ENCODE assay signal across 8 cellular contexts in genomic region chr2:226031078-226031937, GRCh38.
A peak's percentile ranks its signal among the peaks of the same experiment; 100 is the strongest.
DNase-seq lines count a peak whose midpoint lies in the region; TF ChIP-seq lines count a peak whose summit lies in the region.

No MANE protein-coding gene starts in this region.

- peak; percentile 42 to 45 for TF ChIP-seq RAD21 in liver (IDR thresholded peaks at IDR 0.05)

- intact Hi-C loops in activated naive CD4-positive, alpha-beta T cell treated with anti-CD3 and anti-CD28 coated beads for 36 hours (cut with micrococcal nuclease), result loop anchor here (1.0 to 10.0 kb wide), 3 partner anchors 14 to 759 kb away; no protein-coding TSS in a partner anchor

- no peaks in the 10 kb centered on the region for H3K9me3 Mint-ChIP-seq in activated naive CD4-positive, alpha-beta T cell treated with anti-CD3 and anti-CD28 coated beads for 36 hours
- no peaks in the 10 kb centered on the region for H3K9me3 Mint-ChIP-seq in activated naive CD4-positive, alpha-beta T cell treated with anti-CD3 and anti-CD28 coated beads, Interleukin-2, amount 10 ng/mL, durations not matched to agents 7 days and 5 days

- TF ChIP-seq CTCF in liver (IDR thresholded peaks at IDR 0.05; ENCODE audit: low read depth, low read length, missing input control), result no peak

- peak overlapping the region; percentile 53 for H3K4me3 ChIP-seq in MG63
- peak overlapping the region; percentile 60 to 63 for H3K4me3 ChIP-seq in duodenal mucosa (ENCODE audit: low read depth in 1 of 2, low read length in 2 of 2)
- H3K4me3 ChIP-seq in liver (ENCODE audit: low read depth in 1 of 3, low read length in 3 of 3), result peak overlapping the region; percentile 59 to 83 (median 72)

- H3K9me3 ChIP-seq in MG63 (no peaks in the 10 kb centered on the region; the same call in 1 of the 2 replicates), duodenal mucosa (ENCODE audit: control insufficient read depth in 1 of 2, low read length in 2 of 2) (no peaks in the 10 kb centered on the region), liver (ENCODE audit: control insufficient read depth in 4 of 4, low read length in 3 of 4) (no peaks in the 10 kb centered on the region)

- peak; percentile 67 for DNase-seq in activated naive CD4-positive, alpha-beta T cell treated with anti-CD3 and anti-CD28 coated beads for 36 hours
- DNase-seq in activated naive CD4-positive, alpha-beta T cell treated with anti-CD3 and anti-CD28 coated beads, Interleukin-2, amount 10 ng/mL, durations not matched to agents 7 days and 5 days, result no peak
- DNase-seq in MG63 (peak; percentile 71), SW480 (ENCODE audit: low spot score) (peak; percentile 76), NCI-H226 (no peak)
- DNase-seq in stimulated activated CD4-positive, alpha-beta T cell treated with anti-CD3 and anti-CD28 coated beads, Interleukin-4, amount 100 ng/mL, for 1 hour, result peak; percentile 24

- CTCF ChIA-PET in activated naive CD4-positive, alpha-beta T cell treated with anti-CD3 and anti-CD28 coated beads for 36 hours (lab: Charles Lee), result interaction anchor here (1.5 kb wide), 1 partner anchor 771 kb away, joined by 4 read pairs; no protein-coding TSS in a partner anchor
- CTCF ChIA-PET in activated naive CD4-positive, alpha-beta T cell treated with anti-CD3 and anti-CD28 coated beads, Interleukin-2, amount 10 ng/mL, durations not matched to agents 7 days and 5 days (lab: Charles Lee), result no interaction called here

- H3K4me1 Mint-ChIP-seq in activated naive CD4-positive, alpha-beta T cell treated with anti-CD3 and anti-CD28 coated beads for 36 hours (ENCODE audit: low read depth), result peaks cover 20% of the 10 kb centered on the region
- H3K4me1 Mint-ChIP-seq in activated naive CD4-positive, alpha-beta T cell treated with anti-CD3 and anti-CD28 coated beads, Interleukin-2, amount 10 ng/mL, durations not matched to agents 7 days and 5 days, result peaks cover 2% of the 10 kb centered on the region

- H3K4me1 ChIP-seq in duodenal mucosa (ENCODE audit: control insufficient read depth in 1 of 2, insufficient read depth in 2 of 2, low read length in 2 of 2), result peaks cover 0 to 8% of the 10 kb centered on the region in 2 donors
- H3K4me1 ChIP-seq in liver (ENCODE audit: control insufficient read depth in 4 of 4, insufficient read depth in 4 of 4, low read length in 3 of 4), result peaks cover 0 to 8% (median 2%) of the 10 kb centered on the region in 4 donors

- H3K36me3 ChIP-seq in MG63 (no peaks in the 10 kb centered on the region), duodenal mucosa (ENCODE audit: control insufficient read depth in 1 of 2, insufficient read depth in 2 of 2, low read length in 2 of 2) (no peaks in the 10 kb centered on the region), liver (ENCODE audit: control insufficient read depth in 4 of 4, insufficient read depth in 3 of 4, low read depth in 1 of 4, low read length in 3 of 4) (no peaks in the 10 kb centered on the region)

- no peak overlapping the region for H3K27ac ChIP-seq in duodenal mucosa (ENCODE audit: low read depth, low read length)
- peak overlapping the region in 1 of 2 donors; percentile 34 for H3K27ac ChIP-seq in liver (ENCODE audit: low read depth in 1 of 2, low read length in 2 of 2)

- peaks cover 49% of the 10 kb centered on the region for H3K27me3 Mint-ChIP-seq in activated naive CD4-positive, alpha-beta T cell treated with anti-CD3 and anti-CD28 coated beads for 36 hours (ENCODE audit: low read depth)
- peaks cover 29% of the 10 kb centered on the region for H3K27me3 Mint-ChIP-seq in activated naive CD4-positive, alpha-beta T cell treated with anti-CD3 and anti-CD28 coated beads, Interleukin-2, amount 10 ng/mL, durations not matched to agents 7 days and 5 days

- no peaks in the 10 kb centered on the region for H3K36me3 Mint-ChIP-seq in activated naive CD4-positive, alpha-beta T cell treated with anti-CD3 and anti-CD28 coated beads for 36 hours (ENCODE audit: low read depth)
- no peaks in the 10 kb centered on the region for H3K36me3 Mint-ChIP-seq in activated naive CD4-positive, alpha-beta T cell treated with anti-CD3 and anti-CD28 coated beads, Interleukin-2, amount 10 ng/mL, durations not matched to agents 7 days and 5 days

- peak overlapping the region; percentile 71 for H3K4me3 Mint-ChIP-seq in activated naive CD4-positive, alpha-beta T cell treated with anti-CD3 and anti-CD28 coated beads for 36 hours
- no peak overlapping the region for H3K4me3 Mint-ChIP-seq in activated naive CD4-positive, alpha-beta T cell treated with anti-CD3 and anti-CD28 coated beads, Interleukin-2, amount 10 ng/mL, durations not matched to agents 7 days and 5 days

- 4% methylated on average over 33 of the region's 33 CpGs for WGBS in liver

- no peaks in the 10 kb centered on the region for H3K27me3 ChIP-seq in MG63
- peaks cover 13 to 19% of the 10 kb centered on the region in 2 donors for H3K27me3 ChIP-seq in duodenal mucosa (ENCODE audit: control insufficient read depth in 1 of 2, insufficient read depth in 2 of 2, low read length in 2 of 2)
- H3K27me3 ChIP-seq in liver (ENCODE audit: control insufficient read depth in 4 of 4, insufficient read depth in 4 of 4, low read length in 3 of 4), result no peaks in the 10 kb centered on the region

- no peak overlapping the region for H3K27ac Mint-ChIP-seq in activated naive CD4-positive, alpha-beta T cell treated with anti-CD3 and anti-CD28 coated beads for 36 hours
- H3K27ac Mint-ChIP-seq in activated naive CD4-positive, alpha-beta T cell treated with anti-CD3 and anti-CD28 coated beads, Interleukin-2, amount 10 ng/mL, durations not matched to agents 7 days and 5 days, result no peak overlapping the region

- H3K9ac ChIP-seq in duodenal mucosa (ENCODE audit: low read depth in 1 of 2, low read length in 2 of 2) (no peak overlapping the region), liver (ENCODE audit: low read depth in 1 of 2, low read length in 2 of 2) (peak overlapping the region in 1 of 2 donors; percentile 16)

TF ChIP-seq in liver, 16 proteins besides CTCF, POLR2A, EP300 and RAD21:
- peak in 1 of 2 donors; percentile 9 for TF ChIP-seq RXRA (IDR thresholded peaks at IDR 0.05)
- TF ChIP-seq TAF1 (conservative IDR thresholded peaks at IDR 0.05), result no peak
TF ChIP-seq in liver: peak in this region for 1.

Comparison
In these comparisons a context has a peak if more than half of its experiments do, and no peak if none do; other contexts are left out.
1. DNase-seq: peak in activated naive CD4-positive, alpha-beta T cell treated with anti-CD3 and anti-CD28 coated beads for 36 hours (single experiment), MG63 (single experiment), SW480 (single experiment) and stimulated activated CD4-positive, alpha-beta T cell treated with anti-CD3 and anti-CD28 coated beads, Interleukin-4, amount 100 ng/mL, for 1 hour (single experiment); none in activated naive CD4-positive, alpha-beta T cell treated with anti-CD3 and anti-CD28 coated beads, Interleukin-2, amount 10 ng/mL, durations not matched to agents 7 days and 5 days (single experiment) and NCI-H226 (single experiment).
2. Peak in every context shown above with its lines, with median percentiles within 50 percentile points of each other: H3K4me3 ChIP-seq.